In the genomic region with DNA sequence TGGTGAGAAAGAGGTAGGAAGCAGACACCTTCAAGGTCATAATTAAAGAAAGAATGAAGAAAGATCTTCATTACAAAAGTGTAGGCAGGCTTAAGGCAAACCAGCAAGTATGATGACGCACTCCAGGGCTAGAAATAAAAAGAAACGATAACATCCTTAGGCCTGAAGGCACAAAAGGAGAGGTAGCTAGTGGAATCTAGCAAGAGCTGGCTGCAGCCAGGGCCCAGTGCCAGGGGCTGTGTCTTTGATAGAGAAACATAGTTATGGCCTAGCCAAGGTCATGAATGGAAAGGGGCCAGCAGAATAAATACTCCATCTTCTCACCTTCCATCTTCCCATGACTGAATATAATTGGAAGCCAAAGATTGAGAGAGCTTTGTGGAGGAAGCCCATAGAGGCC, we compare ENCODE assay signal across 17 cellular contexts. TPM values are rescaled to one million over a fixed set of nuclear protein-coding genes. Genes with fewer than 3 reads are reported as not detected.
A peak's percentile ranks its signal among the peaks of the same experiment; 100 is the strongest.
DNase-seq lines count a peak whose midpoint lies in the region; ATAC-seq and TF ChIP-seq lines count a peak whose summit lies in the region.
"Had no signal": no experiment of that assay in that cellular context is flagged by ENCODE, and none has a peak within 500 bp of the region (broad histone marks: within the 10 kb centered on the region; RNA-seq: fewer than 3 reads in every experiment).

No MANE protein-coding gene starts in this region.

- H3K27ac ChIP-seq in mammary epithelial cell (ENCODE audit: insufficient read depth, low read depth, low read length), result no peak overlapping the region
- peak overlapping the region; percentile 93 for H3K27ac ChIP-seq in epithelial cell of prostate
- H3K27ac ChIP-seq in left ventricle myocardium inferior (replicated peaks), result peak overlapping the region; percentile 49
- H3K27ac ChIP-seq in testis, result peak overlapping the region in 1 of 2 donors; percentile 55
- H3K27ac ChIP-seq: 22Rv1, GM23248, HL-60 had no signal

- H3K27me3 ChIP-seq in mammary epithelial cell (ENCODE audit: insufficient read depth, low read length) (no peaks in the 10 kb centered on the region), left ventricle myocardium inferior (ENCODE audit: low read depth) (no peaks in the 10 kb centered on the region), testis (no peaks in the 10 kb centered on the region)

- CTCF ChIA-PET in MCF 10A (lab: Yijun Ruan, JAX) (interaction anchor here (0.7 to 2.9 kb wide), 5 partner anchors 34 to 339 kb away, joined by 3 to 11 read pairs (median 4); no protein-coding TSS in a partner anchor), mammary epithelial cell (lab: Charles Lee; ENCODE audit: low non-redundant PET) (no interaction called here)

- peaks cover 7% of the 10 kb centered on the region for H3K9me3 Mint-ChIP-seq in MCF 10A (ENCODE audit: unreplicated experiment)
- no peaks in the 10 kb centered on the region for H3K9me3 Mint-ChIP-seq in T-helper 2 cell treated with Interferon-gamma antibody and Interleukin-4, amounts not matched to agents 5 μg/mL and 100 μg/mL, for 36 hours

- no peak for DNase-seq in MCF 10A (ENCODE audit: unreplicated experiment)
- no peak for DNase-seq in mammary epithelial cell
- no peak for DNase-seq in epithelial cell of prostate (ENCODE audit: low read depth, low spot score)
- peak; percentile 51 for DNase-seq in left ventricle myocardium inferior
- DNase-seq in testis, result peak; percentile 84
- no peak for DNase-seq in T-helper 2 cell treated with Interferon-gamma antibody and Interleukin-4, amounts not matched to agents 5 μg/mL and 100 μg/mL, for 36 hours (ENCODE audit: low spot score)
- DNase-seq: Caco-2; CD8-positive, alpha-beta memory T cell; DMS53; GF-D8; GM23248; H7 had no signal

- dilution Hi-C loops in mammary epithelial cell (cut with HindIII; ENCODE audit: low sequenced_read_pairs), result no loop called here

- in situ Hi-C loops in mammary epithelial cell (cut with MboI; ENCODE audit: low sequenced_read_pairs in 2 of 2), result no loop called here

- H3K4me1 ChIP-seq in mammary epithelial cell (ENCODE audit: insufficient read depth, low read length), result peaks cover 31% of the 10 kb centered on the region
- peaks cover 56% of the 10 kb centered on the region for H3K4me1 ChIP-seq in left ventricle myocardium inferior
- no peaks in the 10 kb centered on the region for H3K4me1 ChIP-seq in testis
- H3K4me1 ChIP-seq: Caco-2 had no signal

- H3K27me3 Mint-ChIP-seq in MCF 10A (ENCODE audit: insufficient read depth, unreplicated experiment), result no peaks in the 10 kb centered on the region
- H3K27me3 Mint-ChIP-seq in T-helper 2 cell treated with Interferon-gamma antibody and Interleukin-4, amounts not matched to agents 5 μg/mL and 100 μg/mL, for 36 hours (ENCODE audit: low read depth), result no peaks in the 10 kb centered on the region

- H3K4me1 Mint-ChIP-seq in MCF 10A (ENCODE audit: insufficient read depth, unreplicated experiment), result peaks cover 37% of the 10 kb centered on the region
- H3K4me1 Mint-ChIP-seq in T-helper 2 cell treated with Interferon-gamma antibody and Interleukin-4, amounts not matched to agents 5 μg/mL and 100 μg/mL, for 36 hours (ENCODE audit: low read depth), result no peaks in the 10 kb centered on the region
- H3K4me1 Mint-ChIP-seq: CD8-positive, alpha-beta memory T cell had no signal

- ATAC-seq in GM21526 (IDR thresholded peaks at IDR 0.05; ENCODE audit: low FRiP score, unreplicated experiment), result no peak
- no peak for ATAC-seq in GM18517 (IDR thresholded peaks at IDR 0.05; ENCODE audit: unreplicated experiment)

- H3K36me3 ChIP-seq in mammary epithelial cell (ENCODE audit: insufficient read depth, low read length) (peaks cover 3% of the 10 kb centered on the region), left ventricle myocardium inferior (no peaks in the 10 kb centered on the region), testis (ENCODE audit: low read depth, missing control alignments) (no peaks in the 10 kb centered on the region)

- no peaks in the 10 kb centered on the region for H3K36me3 Mint-ChIP-seq in MCF 10A (ENCODE audit: insufficient read depth, unreplicated experiment)
- no peaks in the 10 kb centered on the region for H3K36me3 Mint-ChIP-seq in T-helper 2 cell treated with Interferon-gamma antibody and Interleukin-4, amounts not matched to agents 5 μg/mL and 100 μg/mL, for 36 hours (ENCODE audit: low read depth)
- H3K36me3 Mint-ChIP-seq: CD14-positive monocyte had no signal

- peaks cover 20% of the 10 kb centered on the region for H3K9me3 ChIP-seq in mammary epithelial cell (replicated peaks; ENCODE audit: insufficient read depth, low read length)
- no peaks in the 10 kb centered on the region for H3K9me3 ChIP-seq in left ventricle myocardium inferior (replicated peaks)
- no peaks in the 10 kb centered on the region for H3K9me3 ChIP-seq in testis
- H3K9me3 ChIP-seq: Caco-2 had no signal

- WGBS in mammary epithelial cell (ENCODE audit: low coverage, missing lambda C conversion rate), result 55% methylated on average over 2 of the region's 2 CpGs
- WGBS in testis, 2 donors, result 44 to 58% methylated on average over 2 of the region's 2 CpGs

- H3K4me3 ChIP-seq in mammary epithelial cell (replicated peaks in 1 of 3; ENCODE audit: insufficient read depth in 1 of 3, low read depth in 2 of 3, low read length in 3 of 3), result no peak overlapping the region
- no peak overlapping the region for H3K4me3 ChIP-seq in left ventricle myocardium inferior
- no peak overlapping the region for H3K4me3 ChIP-seq in testis
- H3K4me3 ChIP-seq: GM23248 had no signal

- H3K27ac Mint-ChIP-seq in MCF 10A (ENCODE audit: low read depth, unreplicated experiment), result peak overlapping the region; percentile 12
- H3K27ac Mint-ChIP-seq in T-helper 2 cell treated with Interferon-gamma antibody and Interleukin-4, amounts not matched to agents 5 μg/mL and 100 μg/mL, for 36 hours, result no peak overlapping the region

- H4K20me1 ChIP-seq in mammary epithelial cell (ENCODE audit: insufficient read depth, low read length), result no peaks in the 10 kb centered on the region

- H2AFZ ChIP-seq in mammary epithelial cell (ENCODE audit: low read depth, low read length), result no peak overlapping the region
- H2AFZ ChIP-seq: GM23248 had no signal

- H3K4me3 Mint-ChIP-seq in MCF 10A (ENCODE audit: unreplicated experiment), result no peak overlapping the region
- no peak overlapping the region for H3K4me3 Mint-ChIP-seq in T-helper 2 cell treated with Interferon-gamma antibody and Interleukin-4, amounts not matched to agents 5 μg/mL and 100 μg/mL, for 36 hours
- H3K4me3 Mint-ChIP-seq: CD14-positive monocyte; CD8-positive, alpha-beta memory T cell had no signal

- TF ChIP-seq POLR2A in testis (IDR thresholded peaks at IDR 0.05), result no peak

- no peak overlapping the region for H3K9ac ChIP-seq in mammary epithelial cell (ENCODE audit: insufficient read depth, low read length)
- H3K9ac ChIP-seq: GM23248 had no signal

- POLR2A ChIA-PET in MCF 10A (lab: Yijun Ruan, JAX), result interaction anchor here (1.1 kb wide), 1 partner anchor 43 kb away, joined by 3 read pairs; no protein-coding TSS in a partner anchor

- BruUV-seq in MCF 10A (replicated peaks; lab: Mats Ljungman, UMichigan), result no TSS peak
- BruUV-seq in mammary epithelial cell (replicated peaks; lab: Mats Ljungman, UMichigan), result no TSS peak

- intact Hi-C loops in MCF 10A (cut with micrococcal nuclease) (no loop called here), mammary epithelial cell (cut with micrococcal nuclease) (no loop called here), left ventricle myocardium inferior (cut with micrococcal nuclease) (no loop called here), testis (cut with DNase I; ENCODE audit: low total_unique reads) (no loop called here)

- peaks cover 13% of the 10 kb centered on the region for H3K79me2 ChIP-seq in mammary epithelial cell (ENCODE audit: insufficient read depth, low read length)

- TF ChIP-seq CTCF in MCF 10A (IDR thresholded peaks at IDR 0.05; ENCODE audit: unreplicated experiment) (no peak), mammary epithelial cell (conservative IDR thresholded peaks at IDR 0.05 in 1 of 2, IDR thresholded peaks at IDR 0.05 in 1 of 2; ENCODE audit: extremely low read depth in 1 of 2, insufficient read depth in 1 of 2, low read depth in 1 of 2, low read length in 2 of 2) (no peak), left ventricle myocardium inferior (IDR thresholded peaks at IDR 0.05; ENCODE audit: borderline replicate concordance) (no peak), testis (IDR thresholded peaks at IDR 0.05) (no peak)

- no peak overlapping the region for H3K4me2 ChIP-seq in mammary epithelial cell (ENCODE audit: insufficient read depth, low read depth, low read length)

RNA-seq across cellular contexts. Expression of a gene that starts 6.8 kb away (rescaled TPM):
- total RNA-seq in MCF 10A (2022) (6.2 and 7.2 TPM in 2 replicates), mammary epithelial cell (10 to 100 TPM; 42.0 to 57.8 TPM), left ventricle myocardium inferior (9.4 TPM), testis (100 to 1,000 TPM; 130 to 136 TPM)
- polyA plus RNA-seq in mammary epithelial cell (13.9 TPM), testis (ENCODE audit: insufficient read depth, low read depth, low replicate concordance) (32.4 TPM)
- polyA minus RNA-seq in mammary epithelial cell, result 94.8 TPM
- total RNA-seq: CD8-positive, alpha-beta memory T cell; H7 had no signal
- polyA plus RNA-seq: CD8-positive, alpha-beta memory T cell had no signal

Comparison
In these comparisons a context has a peak if more than half of its experiments do, and no peak if none do; other contexts are left out.
1. DNase-seq: peak in left ventricle myocardium inferior (single experiment) and testis (single experiment); none in MCF 10A (single experiment), mammary epithelial cell (single experiment), epithelial cell of prostate (single experiment) and T-helper 2 cell treated with Interferon-gamma antibody and Interleukin-4, amounts not matched to agents 5 μg/mL and 100 μg/mL, for 36 hours (single experiment).